Comparison of ENCODE assay signal across 22 cellular contexts in genomic region chr17:75902406-75902805, GRCh38.
"Had no signal": no experiment of that assay in that cellular context is flagged by ENCODE, and none has a peak within 500 bp of the region (broad histone marks: within the 10 kb centered on the region; RNA-seq: fewer than 3 reads in every experiment).

No MANE protein-coding gene starts in this region.

- H3K27ac ChIP-seq: gastrocnemius medialis, heart left ventricle, parathyroid adenoma, thyroid gland had no signal

- H3K9me3 Mint-ChIP-seq: activated B cell treated with CpG ODN at 0.5 μM for 24 hours; activated CD8-positive, alpha-beta T cell treated with anti-CD3 and anti-CD28 coated beads for 36 hours; naive B cell; T-cell had no signal

- H3K4me3 ChIP-seq: gastrocnemius medialis, heart left ventricle, mucosa of descending colon, thyroid gland had no signal

- H2AFZ ChIP-seq: parathyroid adenoma had no signal

- H3K4me3 Mint-ChIP-seq: activated B cell treated with CpG ODN at 0.5 μM for 24 hours had no signal

- DNase-seq: activated B cell treated with CpG ODN at 0.5 μM for 24 hours; activated CD4-positive, alpha-beta T cell treated with anti-CD3 and anti-CD28 coated beads for 48 hours; activated CD8-positive, alpha-beta T cell treated with anti-CD3 and anti-CD28 coated beads for 36 hours; activated effector memory CD4-positive, alpha-beta T cell treated with Interleukin-2 at 50 U/mL for 16 hours; activated naive CD4-positive, alpha-beta T cell treated with anti-CD3 and anti-CD28 coated beads, Interleukin-2, amount 50 U/mL, for 16 hours; activated T-cell treated with anti-CD3 and anti-CD28 coated beads, Interleukin-2, amount 50 U/mL, for 48 hours; cerebellar nuclear complex; cortex of kidney; gastrocnemius medialis; heart left ventricle; mesenchymal stem cell; mucosa of descending colon; naive B cell; stimulated activated CD4-positive, alpha-beta T cell treated with anti-CD3 and anti-CD28 coated beads, Interleukin-12 subunit alpha, Interleukin-12 subunit beta, amount 100 ng/mL, for 4 hours; stimulated activated CD4-positive, alpha-beta T cell treated with anti-CD3 and anti-CD28 coated beads, Interleukin-1b, Interleukin-23, amount 100 ng/mL, for 48 hours; stimulated activated CD8-positive, alpha-beta memory T cell treated with anti-CD3 and anti-CD28 coated beads, Interleukin-4, amount 100 ng/mL, for 48 hours; stimulated activated naive CD4-positive, alpha-beta T cell; T-cell; thyroid gland had no signal

- H3K27ac Mint-ChIP-seq: activated B cell treated with CpG ODN at 0.5 μM for 24 hours; activated CD8-positive, alpha-beta T cell treated with anti-CD3 and anti-CD28 coated beads for 36 hours; naive B cell; T-cell had no signal

- H3K9me3 ChIP-seq: gastrocnemius medialis, heart left ventricle, mucosa of descending colon, thyroid gland had no signal

- ATAC-seq: activated CD8-positive, alpha-beta T cell treated with anti-CD3 and anti-CD28 coated beads for 36 hours; gastrocnemius medialis; heart left ventricle; mucosa of descending colon; T-cell had no signal

- FAIRE-seq: bronchial epithelial cell, endometrium had no signal

- H3K27me3 ChIP-seq: gastrocnemius medialis, heart left ventricle, thyroid gland had no signal

- H3K9ac ChIP-seq: parathyroid adenoma had no signal

- H3K27me3 Mint-ChIP-seq: activated B cell treated with CpG ODN at 0.5 μM for 24 hours; activated CD8-positive, alpha-beta T cell treated with anti-CD3 and anti-CD28 coated beads for 36 hours; naive B cell; T-cell had no signal
